ENCODE assay signal across 17 cellular contexts in genomic region chr2:2102870-2103269, GRCh38.
DNase-seq lines count a peak whose midpoint lies in the region; ATAC-seq and TF ChIP-seq lines count a peak whose summit lies in the region.
"Had no signal": no experiment of that assay in that cellular context is flagged by ENCODE, and none has a peak within 500 bp of the region (broad histone marks: within the 10 kb centered on the region; RNA-seq: fewer than 3 reads in every experiment).

No MANE protein-coding gene starts in this region.

- ATAC-seq in SK-N-SH treated with all-trans-retinoic acid at 6 μM for 48 hours (no peak), HG03521 (IDR thresholded peaks at IDR 0.05; ENCODE audit: unreplicated experiment) (no peak)

- DNase-seq in SK-N-SH (no peak), cerebellum (ENCODE audit: low spot score) (peak; percentile 45), NCI-H748 (lab: John Stamatoyannopoulos, UW; ENCODE audit: unreplicated experiment) (no peak), GM19240 (ENCODE audit: insufficient read length, low spot score) (no peak)
- DNase-seq: ACHN; CD4-positive, CD25-positive, alpha-beta regulatory T cell; CD8-positive, alpha-beta memory T cell; COR-L47; DMS153; DMS79; GF-D8; H9 had no signal

- H3K4me3 ChIP-seq in SK-N-SH (ENCODE audit: low read depth in 2 of 2, low read length in 1 of 2) (no peak overlapping the region), neural cell (ENCODE audit: low read length) (peak overlapping the region; percentile 55)

- CTCF ChIA-PET in SK-N-SH (lab: Yijun Ruan, JAX): interaction anchor here (0.9 to 1.9 kb wide), 10 partner anchors 9 to 217 kb away, joined by 3 to 10 read pairs (median 4); no protein-coding TSS in a partner anchor

- H3K36me3 ChIP-seq in SK-N-SH (replicated peaks in 1 of 2; ENCODE audit: control insufficient read depth in 1 of 2, insufficient read depth in 2 of 2, low read length in 1 of 2): no peaks in the 10 kb centered on the region
- no peaks in the 10 kb centered on the region for H3K36me3 ChIP-seq in neural cell (ENCODE audit: insufficient read depth, low read length)
- H3K36me3 ChIP-seq: BE2C had no signal

- TF ChIP-seq CTCF in SK-N-SH (IDR thresholded peaks at IDR 0.05) (no peak), neural cell (IDR thresholded peaks at IDR 0.05; ENCODE audit: poor library complexity, severe bottlenecking) (no peak)

- H3F3A ChIP-seq in SK-N-SH (replicated peaks; ENCODE audit: insufficient read depth): no peaks in the 10 kb centered on the region
- no peaks in the 10 kb centered on the region for H3F3A ChIP-seq in neural cell (ENCODE audit: insufficient read depth, low read length, poor library complexity, severe bottlenecking)

- TF ChIP-seq RAD21 in SK-N-SH (IDR thresholded peaks at IDR 0.05; ENCODE audit: low read length) (no peak), neural cell (conservative IDR thresholded peaks at IDR 0.05) (no peak)

- POLR2A ChIA-PET in SK-N-SH (lab: Yijun Ruan, JAX): interaction anchor here (0.7 to 1.6 kb wide), 2 partner anchors 9 to 91 kb away, joined by 3 to 9 read pairs; no protein-coding TSS in a partner anchor

- H3K79me2 ChIP-seq in SK-N-SH (ENCODE audit: insufficient read depth) (no peaks in the 10 kb centered on the region), neural cell (replicated peaks; ENCODE audit: insufficient read depth, low read length) (no peaks in the 10 kb centered on the region)

- H3K9me2 ChIP-seq in SK-N-SH (no peaks in the 10 kb centered on the region), neural cell (ENCODE audit: insufficient read depth, low read length) (no peaks in the 10 kb centered on the region)

- H3K9me3 ChIP-seq in SK-N-SH: no peaks in the 10 kb centered on the region
- no peaks in the 10 kb centered on the region for H3K9me3 ChIP-seq in neural cell (ENCODE audit: low read length)
- H3K9me3 ChIP-seq: BE2C had no signal

- 47% methylated on average over 4 of the region's 4 CpGs for WGBS in SK-N-SH (ENCODE audit: low lambda C conversion rate)

- peaks cover 0 to 46% of the 10 kb centered on the region in 2 experiments; a peak in 2 of 4 replicates for H3K4me1 ChIP-seq in SK-N-SH (ENCODE audit: control insufficient read depth in 1 of 2, insufficient read depth in 2 of 2, low read depth in 1 of 2, low read length in 1 of 2)

- TF ChIP-seq EP300 in SK-N-SH (IDR thresholded peaks at IDR 0.05; ENCODE audit: borderline replicate concordance in 1 of 2, low read depth in 1 of 2, low read length in 1 of 2) (no peak), neural cell (conservative IDR thresholded peaks at IDR 0.05; ENCODE audit: poor library complexity, severe bottlenecking) (peak; percentile 23)

- H3K27ac ChIP-seq in SK-N-SH (ENCODE audit: low read depth in 2 of 2, low read length in 1 of 2) (peak overlapping the region in 1 of 2 experiments; percentile 81; a peak in 2 of 4 replicates), neural cell (ENCODE audit: low read length) (peak overlapping the region; percentile 81)
- H3K27ac ChIP-seq: HL-60 had no signal

- H2AFZ ChIP-seq in SK-N-SH (ENCODE audit: low read depth): no peak overlapping the region
- no peak overlapping the region for H2AFZ ChIP-seq in neural cell (ENCODE audit: low read depth, low read length)

- H3K27me3 ChIP-seq in SK-N-SH (ENCODE audit: insufficient read depth) (no peaks in the 10 kb centered on the region), neural cell (ENCODE audit: insufficient read depth, low read depth, low read length) (no peaks in the 10 kb centered on the region)
- H3K27me3 ChIP-seq: BE2C had no signal

- H3K4me2 ChIP-seq in SK-N-SH: no peak overlapping the region
- peak overlapping the region; percentile 79 for H3K4me2 ChIP-seq in neural cell (ENCODE audit: low read length)

- no peak overlapping the region for H3K9ac ChIP-seq in SK-N-SH
- H3K9ac ChIP-seq in neural cell (ENCODE audit: low read length): peak overlapping the region; percentile 47

- H4K20me1 ChIP-seq in SK-N-SH (ENCODE audit: insufficient read depth) (no peaks in the 10 kb centered on the region), neural cell (ENCODE audit: insufficient read depth) (no peaks in the 10 kb centered on the region)

TF ChIP-seq in SK-N-SH, 30 proteins besides CTCF, POLR2A, EP300 and RAD21:
- no peak for TF ChIP-seq RXRA (IDR thresholded peaks at IDR 0.05; ENCODE audit: borderline replicate concordance, low read depth)
- peak; percentile 15; the same call in 1 of the 2 replicates for TF ChIP-seq RCOR1 (IDR thresholded peaks at IDR 0.05; ENCODE audit: low read length)

TF ChIP-seq in SK-N-SH treated with all-trans-retinoic acid at 6 μM for 48 hours, 23 proteins besides CTCF, POLR2A, EP300 and RAD21:
- TF ChIP-seq ZNF565 (CRISPR knock-in tag; conservative IDR thresholded peaks at IDR 0.05; ENCODE audit: low read depth) (no peak), ZFP30 (CRISPR knock-in tag; IDR thresholded peaks at IDR 0.05) (no peak), BACH2 (CRISPR knock-in tag; IDR thresholded peaks at IDR 0.05; ENCODE audit: borderline replicate concordance) (no peak), CSDC2 (CRISPR knock-in tag; IDR thresholded peaks at IDR 0.05) (no peak)
- TF ChIP-seq, protein P1, sequence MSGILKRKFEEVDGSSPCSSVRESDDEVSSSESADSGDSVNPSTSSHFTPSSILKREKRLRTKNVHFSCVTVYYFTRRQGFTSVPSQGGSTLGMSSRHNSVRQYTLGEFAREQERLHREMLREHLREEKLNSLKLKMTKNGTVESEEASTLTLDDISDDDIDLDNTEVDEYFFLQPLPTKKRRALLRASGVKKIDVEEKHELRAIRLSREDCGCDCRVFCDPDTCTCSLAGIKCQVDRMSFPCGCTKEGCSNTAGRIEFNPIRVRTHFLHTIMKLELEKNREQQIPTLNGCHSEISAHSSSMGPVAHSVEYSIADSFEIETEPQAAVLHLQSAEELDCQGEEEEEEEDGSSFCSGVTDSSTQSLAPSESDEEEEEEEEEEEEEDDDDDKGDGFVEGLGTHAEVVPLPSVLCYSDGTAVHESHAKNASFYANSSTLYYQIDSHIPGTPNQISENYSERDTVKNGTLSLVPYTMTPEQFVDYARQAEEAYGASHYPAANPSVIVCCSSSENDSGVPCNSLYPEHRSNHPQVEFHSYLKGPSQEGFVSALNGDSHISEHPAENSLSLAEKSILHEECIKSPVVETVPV (CRISPR knock-in tag; IDR thresholded peaks at IDR 0.05): no peak
TF ChIP-seq in SK-N-SH treated with all-trans-retinoic acid at 6 μM for 48 hours: peak in this region for 0.

TF ChIP-seq in neural cell, 6 proteins besides CTCF, POLR2A, EP300 and RAD21:
- peak; percentile 92 for TF ChIP-seq MXI1 (conservative IDR thresholded peaks at IDR 0.05; ENCODE audit: poor library complexity, severe bottlenecking)
- TF ChIP-seq, protein P2, sequence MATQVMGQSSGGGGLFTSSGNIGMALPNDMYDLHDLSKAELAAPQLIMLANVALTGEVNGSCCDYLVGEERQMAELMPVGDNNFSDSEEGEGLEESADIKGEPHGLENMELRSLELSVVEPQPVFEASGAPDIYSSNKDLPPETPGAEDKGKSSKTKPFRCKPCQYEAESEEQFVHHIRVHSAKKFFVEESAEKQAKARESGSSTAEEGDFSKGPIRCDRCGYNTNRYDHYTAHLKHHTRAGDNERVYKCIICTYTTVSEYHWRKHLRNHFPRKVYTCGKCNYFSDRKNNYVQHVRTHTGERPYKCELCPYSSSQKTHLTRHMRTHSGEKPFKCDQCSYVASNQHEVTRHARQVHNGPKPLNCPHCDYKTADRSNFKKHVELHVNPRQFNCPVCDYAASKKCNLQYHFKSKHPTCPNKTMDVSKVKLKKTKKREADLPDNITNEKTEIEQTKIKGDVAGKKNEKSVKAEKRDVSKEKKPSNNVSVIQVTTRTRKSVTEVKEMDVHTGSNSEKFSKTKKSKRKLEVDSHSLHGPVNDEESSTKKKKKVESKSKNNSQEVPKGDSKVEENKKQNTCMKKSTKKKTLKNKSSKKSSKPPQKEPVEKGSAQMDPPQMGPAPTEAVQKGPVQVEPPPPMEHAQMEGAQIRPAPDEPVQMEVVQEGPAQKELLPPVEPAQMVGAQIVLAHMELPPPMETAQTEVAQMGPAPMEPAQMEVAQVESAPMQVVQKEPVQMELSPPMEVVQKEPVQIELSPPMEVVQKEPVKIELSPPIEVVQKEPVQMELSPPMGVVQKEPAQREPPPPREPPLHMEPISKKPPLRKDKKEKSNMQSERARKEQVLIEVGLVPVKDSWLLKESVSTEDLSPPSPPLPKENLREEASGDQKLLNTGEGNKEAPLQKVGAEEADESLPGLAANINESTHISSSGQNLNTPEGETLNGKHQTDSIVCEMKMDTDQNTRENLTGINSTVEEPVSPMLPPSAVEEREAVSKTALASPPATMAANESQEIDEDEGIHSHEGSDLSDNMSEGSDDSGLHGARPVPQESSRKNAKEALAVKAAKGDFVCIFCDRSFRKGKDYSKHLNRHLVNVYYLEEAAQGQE (IDR thresholded peaks at IDR 0.05; ENCODE audit: borderline replicate concordance): peak; percentile 98
- no peak for TF ChIP-seq TAF1 (IDR thresholded peaks at IDR 0.05; ENCODE audit: low read depth)
- no peak for TF ChIP-seq EZH2 (IDR thresholded peaks at IDR 0.05; ENCODE audit: borderline replicate concordance, insufficient read depth, low read length, poor library complexity, severe bottlenecking)
- peak; percentile 78 for TF ChIP-seq POLR2AphosphoS5 (IDR thresholded peaks at IDR 0.05)
